Comparison of ENCODE assay signal across 13 cellular contexts in genomic region chr10:47264797-47265281, GRCh38. TPM values are rescaled to one million over a fixed set of nuclear protein-coding genes. Genes with fewer than 3 reads are reported as not detected.
DNase-seq lines count a peak whose midpoint lies in the region; ATAC-seq, FAIRE-seq and TF ChIP-seq lines count a peak whose summit lies in the region.
"Had no signal": no experiment of that assay in that cellular context is flagged by ENCODE, and none has a peak within 500 bp of the region (broad histone marks: within the 10 kb centered on the region; RNA-seq: fewer than 3 reads in every experiment).

No MANE protein-coding gene starts in this region.

- H3K4me3 ChIP-seq in right atrium auricular region, result no peak overlapping the region
- H3K4me3 ChIP-seq: A549 had no signal

- H3K9me3 Mint-ChIP-seq in activated naive CD4-positive, alpha-beta T cell treated with anti-CD3 and anti-CD28 coated beads for 36 hours, result peaks cover 5% of the 10 kb centered on the region
- H3K9me3 Mint-ChIP-seq: mesothelial cell of epicardium had no signal

- no peak for TF ChIP-seq POLR2A in GM12891 (IDR thresholded peaks at IDR 0.05; ENCODE audit: low read depth, low read length)

- FAIRE-seq in GM12891 (lab: Jason Lieb, UNC), result no peak
- FAIRE-seq: A549 had no signal

- H3K4me3 Mint-ChIP-seq in activated naive CD4-positive, alpha-beta T cell treated with anti-CD3 and anti-CD28 coated beads for 36 hours, result peak overlapping the region; percentile 17
- H3K4me3 Mint-ChIP-seq: mesothelial cell of epicardium; stimulated activated naive B cell treated with anti-CD40 and anti-IgM and Interleukin-4, amounts not matched to agents 10 μg/mL and 1 μg/mL and 100 μg/mL, for 72 hours had no signal

- H3K4me1 ChIP-seq in right atrium auricular region, result peaks cover 0 to 9% of the 10 kb centered on the region in 2 donors
- H3K4me1 ChIP-seq: A549 had no signal

- CTCF ChIA-PET in activated naive CD4-positive, alpha-beta T cell treated with anti-CD3 and anti-CD28 coated beads for 36 hours (lab: Charles Lee), result no interaction called here
- CTCF ChIA-PET in GM10248 (lab: Yijun Ruan, JAX), result interaction anchor here (1.0 kb wide), 1 partner anchor 76 kb away, joined by 4 read pairs; no protein-coding TSS in a partner anchor

- no peaks in the 10 kb centered on the region for H3K36me3 ChIP-seq in right atrium auricular region

- no peaks in the 10 kb centered on the region for H3K27me3 ChIP-seq in right atrium auricular region

- POLR2A ChIA-PET in GM10248 (lab: Yijun Ruan, JAX), result no interaction called here

- TF ChIP-seq CTCF in right atrium auricular region (IDR thresholded peaks at IDR 0.05) (no peak), GM10248 (IDR thresholded peaks at IDR 0.05; ENCODE audit: control extremely low read depth, extremely low read depth, low read depth, missing control alignments) (no peak)

- no peaks in the 10 kb centered on the region for H3K9me3 ChIP-seq in right atrium auricular region

- H3K36me3 Mint-ChIP-seq in activated naive CD4-positive, alpha-beta T cell treated with anti-CD3 and anti-CD28 coated beads for 36 hours (ENCODE audit: low read depth), result peaks cover 10% of the 10 kb centered on the region
- H3K36me3 Mint-ChIP-seq: mesothelial cell of epicardium; stimulated activated naive B cell treated with anti-CD40 and anti-IgM and Interleukin-4, amounts not matched to agents 10 μg/mL and 1 μg/mL and 100 μg/mL, for 72 hours had no signal

- no peak overlapping the region for H3K27ac ChIP-seq in right atrium auricular region
- H3K27ac ChIP-seq: A549 had no signal

- intact Hi-C loops in cardiac septum (cut with DNase I), result no loop called here
- intact Hi-C loops in activated naive CD4-positive, alpha-beta T cell treated with anti-CD3 and anti-CD28 coated beads for 36 hours (cut with micrococcal nuclease), result loop anchor here (1.0 kb wide), 1 partner anchor 8 kb away; no protein-coding TSS in a partner anchor

- peaks cover 81% of the 10 kb centered on the region for H3K4me1 Mint-ChIP-seq in activated naive CD4-positive, alpha-beta T cell treated with anti-CD3 and anti-CD28 coated beads for 36 hours (ENCODE audit: low read depth)
- H3K4me1 Mint-ChIP-seq: mesothelial cell of epicardium had no signal

- H3K27me3 Mint-ChIP-seq in activated naive CD4-positive, alpha-beta T cell treated with anti-CD3 and anti-CD28 coated beads for 36 hours (ENCODE audit: low read depth), result no peaks in the 10 kb centered on the region
- H3K27me3 Mint-ChIP-seq: stimulated activated naive B cell treated with anti-CD40 and anti-IgM and Interleukin-4, amounts not matched to agents 10 μg/mL and 1 μg/mL and 100 μg/mL, for 72 hours had no signal

- H3K27ac Mint-ChIP-seq in activated naive CD4-positive, alpha-beta T cell treated with anti-CD3 and anti-CD28 coated beads for 36 hours, result peak overlapping the region; percentile 92
- H3K27ac Mint-ChIP-seq: mesothelial cell of epicardium; stimulated activated naive B cell treated with anti-CD40 and anti-IgM and Interleukin-4, amounts not matched to agents 10 μg/mL and 1 μg/mL and 100 μg/mL, for 72 hours had no signal

- no peak for ATAC-seq in GM19351 (IDR thresholded peaks at IDR 0.05; ENCODE audit: unreplicated experiment)
- ATAC-seq: A549 had no signal

- peak; percentile 61 for DNase-seq in cardiac septum (ENCODE audit: low spot score)
- DNase-seq in right atrium auricular region (ENCODE audit: low spot score), result no peak
- DNase-seq in activated naive CD4-positive, alpha-beta T cell treated with anti-CD3 and anti-CD28 coated beads for 36 hours, result peak; percentile 91
- DNase-seq in stimulated activated CD4-positive, alpha-beta T cell treated with anti-CD3 and anti-CD28 coated beads, Interleukin-12 subunit alpha, Interleukin-12 subunit beta, amount 100 ng/mL, for 48 hours (ENCODE audit: low read depth in 2 of 3, low spot score in 1 of 3), result peak in 2 of 3 donors; percentile 51 to 62
- DNase-seq in GM12891 (ENCODE audit: insufficient read length, low spot score), result no peak
- no peak for DNase-seq in epidermal melanocyte (ENCODE audit: insufficient read length, low spot score)
- no peak for DNase-seq in GM10248 (ENCODE audit: extremely low spot score)
- DNase-seq: H7; KBM-7; stimulated activated naive B cell treated with anti-CD40 and anti-IgM and Interleukin-4, amounts not matched to agents 10 μg/mL and 1 μg/mL and 100 μg/mL, for 72 hours had no signal

TF ChIP-seq in GM12891, 5 proteins besides CTCF, POLR2A, EP300 and RAD21:
- TF ChIP-seq POLR2AphosphoS5 (IDR thresholded peaks at IDR 0.05; ENCODE audit: low read depth, low read length) (no peak), SPI1 (IDR thresholded peaks at IDR 0.05; ENCODE audit: low read depth, low read length) (no peak), TAF1 (IDR thresholded peaks at IDR 0.05; ENCODE audit: low read depth, low read length) (no peak), POU2F2 (IDR thresholded peaks at IDR 0.05; ENCODE audit: low read depth, low read length) (no peak), PAX5 (IDR thresholded peaks at IDR 0.05; ENCODE audit: insufficient read depth, low read length, severe bottlenecking) (no peak)

RNA-seq across cellular contexts. Expression of gene GDF10, which starts 35.2 kb away (rescaled TPM):
- total RNA-seq in cardiac septum (1.7 TPM), right atrium auricular region (1 to 10 TPM in 1 of 2 donors, under 1 TPM in 1; 0.63 to 1.9 TPM)
- total RNA-seq in activated naive CD4-positive, alpha-beta T cell treated with anti-CD3 and anti-CD28 coated beads for 36 hours, result under 1 TPM; 0.12 to 0.19 TPM
- not detected for polyA plus RNA-seq in GM12891 (2012; ENCODE audit: low read depth, missing spikeins)
- total RNA-seq: H7 had no signal

RNA-seq across cellular contexts. Expression of gene GDF2, which starts 57.4 kb away (rescaled TPM):
- not detected for total RNA-seq in cardiac septum
- total RNA-seq in right atrium auricular region, result under 1 TPM in 1 of 2 donors, not detected in 1; 0.16 TPM
- total RNA-seq in activated naive CD4-positive, alpha-beta T cell treated with anti-CD3 and anti-CD28 coated beads for 36 hours, result not detected
- polyA plus RNA-seq in GM12891 (2012; ENCODE audit: low read depth, missing spikeins), result not detected
- total RNA-seq: H7, mesothelial cell of epicardium had no signal
- polyA plus RNA-seq: A549 had no signal

Comparison
In these comparisons a context has a peak if more than half of its experiments do, and no peak if none do; other contexts are left out.
1. DNase-seq: peak in cardiac septum (single experiment), activated naive CD4-positive, alpha-beta T cell treated with anti-CD3 and anti-CD28 coated beads for 36 hours (single experiment) and stimulated activated CD4-positive, alpha-beta T cell treated with anti-CD3 and anti-CD28 coated beads, Interleukin-12 subunit alpha, Interleukin-12 subunit beta, amount 100 ng/mL, for 48 hours (2 of 3); none in right atrium auricular region (single experiment), GM12891 (single experiment), epidermal melanocyte (single experiment) and GM10248 (single experiment).